ENCODE assay signal across 13 cellular contexts in genomic region chr7:105245398-105246099, GRCh38.
DNase-seq lines count a peak whose midpoint lies in the region; ATAC-seq, FAIRE-seq and TF ChIP-seq lines count a peak whose summit lies in the region.
"Had no signal": no experiment of that assay in that cellular context is flagged by ENCODE, and none has a peak within 500 bp of the region (broad histone marks: within the 10 kb centered on the region; RNA-seq: fewer than 3 reads in every experiment).

No MANE protein-coding gene starts in this region.

- WGBS in adrenal gland, 4 donors = 59 to 69% (median 64%) methylated on average over 12 of the region's 12 CpGs

- H3K4me3 ChIP-seq in adrenal gland (no peak overlapping the region), neutrophil (ENCODE audit: low read depth in 1 of 2, low read length in 1 of 2) (no peak overlapping the region)
- H3K4me3 ChIP-seq: thoracic aorta had no signal

- ATAC-seq in HG02623 (IDR thresholded peaks at IDR 0.05; ENCODE audit: unreplicated experiment) = no peak
- ATAC-seq: activated naive CD4-positive, alpha-beta T cell treated with anti-CD3 and anti-CD28 coated beads, Interleukin-2, amount 50 U/mL, for 72 hours had no signal

- no peak for TF ChIP-seq CTCF in adrenal gland (IDR thresholded peaks at IDR 0.05)
- no peak for TF ChIP-seq CTCF in neutrophil (IDR thresholded peaks at IDR 0.05)

- H3K36me3 ChIP-seq in adrenal gland (replicated peaks in 1 of 2) (no peaks in the 10 kb centered on the region), neutrophil (no peaks in the 10 kb centered on the region)
- H3K36me3 ChIP-seq: thoracic aorta had no signal

- H3K27me3 ChIP-seq in adrenal gland (no peaks in the 10 kb centered on the region), neutrophil (no peaks in the 10 kb centered on the region)

- DNase-seq in GM12891 (ENCODE audit: insufficient read length, low spot score) = no peak
- DNase-seq in NCI-H1092 (lab: John Stamatoyannopoulos, UW) = peak; percentile 53
- DNase-seq in adrenal gland = peak in 5 of 7 donors; percentile 39 to 52 (median 44)
- no peak for DNase-seq in NCI-H187 (lab: John Stamatoyannopoulos, UW)
- DNase-seq in pons (ENCODE audit: low spot score) = no peak
- DNase-seq in frontal cortex (ENCODE audit: low spot score in 2 of 2) = no peak
- DNase-seq: activated CD4-positive, alpha-beta T cell treated with anti-CD3 and anti-CD28 coated beads, Interleukin-2, amount 10 ng/mL, durations not matched to agents 24 days and 14 days; Calu3; SHP77 had no signal

- H3K4me1 ChIP-seq in adrenal gland (replicated peaks in 1 of 2) (peaks cover 10 to 20% of the 10 kb centered on the region in 2 donors), neutrophil (ENCODE audit: control insufficient read depth in 1 of 2, insufficient read depth in 1 of 2, low read depth in 1 of 2, low read length in 1 of 2) (peaks cover 0 to 8% of the 10 kb centered on the region in 2 experiments)

- FAIRE-seq in GM12891 (lab: Jason Lieb, UNC) (peak; percentile 89), frontal cortex (lab: Jason Lieb, UNC) (no peak)

- no peaks in the 10 kb centered on the region for H3K9me3 ChIP-seq in adrenal gland (replicated peaks in 1 of 3)
- H3K9me3 ChIP-seq in neutrophil = no peaks in the 10 kb centered on the region
- H3K9me3 ChIP-seq: thoracic aorta had no signal

- TF ChIP-seq POLR2A in GM12891 (IDR thresholded peaks at IDR 0.05; ENCODE audit: low read depth, low read length) (no peak), adrenal gland (IDR thresholded peaks at IDR 0.05) (no peak)

- intact Hi-C loops in adrenal gland (cut with DNase I) = no loop called here

- no peak overlapping the region for H3K27ac ChIP-seq in adrenal gland
- H3K27ac ChIP-seq in neutrophil = peak overlapping the region; percentile 7
- H3K27ac ChIP-seq: thoracic aorta had no signal

TF ChIP-seq in GM12891, 5 proteins besides CTCF, POLR2A, EP300 and RAD21:
- TF ChIP-seq PAX5 (IDR thresholded peaks at IDR 0.05; ENCODE audit: insufficient read depth, low read length, severe bottlenecking) (peak; percentile 56), POU2F2 (IDR thresholded peaks at IDR 0.05; ENCODE audit: low read depth, low read length) (no peak)

Comparison
In these comparisons a context has a peak if more than half of its experiments do, and no peak if none do; other contexts are left out.
1. DNase-seq: peak in NCI-H1092 (single experiment) and adrenal gland (5 of 7); none in GM12891 (single experiment), NCI-H187 (0 of 2), pons (single experiment) and frontal cortex (0 of 2).